In genomic region chr17:75589919-75590303, GRCh38 we compare ENCODE assay signal across 2 cellular contexts.
TF ChIP-seq lines count a peak whose summit lies in the region.

No MANE protein-coding gene starts in this region.

TF ChIP-seq in A549, 52 proteins besides CTCF, POLR2A, EP300 and RAD21 (continued from another document):
- no peak for TF ChIP-seq ATOH8 (CRISPR knock-in tag; IDR thresholded peaks at IDR 0.05; ENCODE audit: low read depth)
- no peak for TF ChIP-seq ZFP36 (IDR thresholded peaks at IDR 0.05; ENCODE audit: borderline replicate concordance, partially characterized antibody)
- no peak for TF ChIP-seq HDAC2 (IDR thresholded peaks at IDR 0.05)
- no peak for TF ChIP-seq FOXS1 (CRISPR knock-in tag; IDR thresholded peaks at IDR 0.05)
- TF ChIP-seq ZNF302 (CRISPR knock-in tag; IDR thresholded peaks at IDR 0.05) = no peak
- TF ChIP-seq PHF8 (IDR thresholded peaks at IDR 0.05; ENCODE audit: borderline replicate concordance, low read depth) = no peak
TF ChIP-seq in A549: peak in this region for 0.

TF ChIP-seq in HCT116, 20 proteins besides CTCF, POLR2A, EP300 and RAD21 (continued from another document):
- no peak for TF ChIP-seq JUND (IDR thresholded peaks at IDR 0.05)
- TF ChIP-seq SRF (IDR thresholded peaks at IDR 0.05; ENCODE audit: low read depth) = no peak
- TF ChIP-seq CEBPB (IDR thresholded peaks at IDR 0.05; ENCODE audit: low read depth) = no peak
- no peak for TF ChIP-seq FOSL1 (IDR thresholded peaks at IDR 0.05; ENCODE audit: low read depth)
- TF ChIP-seq MAX (IDR thresholded peaks at IDR 0.05) = no peak
- TF ChIP-seq EZH2phosphoT487 (IDR thresholded peaks at IDR 0.05; ENCODE audit: borderline replicate concordance) = no peak
- TF ChIP-seq ELF1 (IDR thresholded peaks at IDR 0.05; ENCODE audit: borderline replicate concordance, low read depth) = no peak
